In the genomic region with DNA sequence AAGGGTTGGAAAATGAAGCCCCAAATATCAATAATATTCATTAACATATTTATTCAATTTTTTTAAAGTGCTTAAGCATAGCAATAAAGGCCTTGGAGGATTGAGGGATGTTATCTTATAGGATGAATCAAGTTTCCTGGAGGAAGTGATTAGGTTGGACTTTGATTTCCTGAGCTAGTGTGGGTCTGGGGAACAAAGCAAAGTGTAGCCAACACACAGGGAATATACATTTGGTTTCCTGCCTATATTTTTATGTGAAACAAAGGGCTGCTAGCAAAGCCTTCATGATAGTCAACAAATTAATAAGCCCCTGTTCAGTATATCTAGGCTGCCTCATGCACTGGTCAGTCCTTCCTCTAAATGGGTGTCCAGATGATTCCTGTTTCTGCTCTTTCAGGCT, we compare ENCODE assay signal across 13 cellular contexts.
DNase-seq lines count a peak whose midpoint lies in the region; ATAC-seq and TF ChIP-seq lines count a peak whose summit lies in the region.
"Had no signal": no experiment of that assay in that cellular context is flagged by ENCODE, and none has a peak within 500 bp of the region (broad histone marks: within the 10 kb centered on the region; RNA-seq: fewer than 3 reads in every experiment).

No MANE protein-coding gene starts in this region.

- dilution Hi-C loops in IMR-90 (cut with HindIII; ENCODE audit: low sequenced_read_pairs, unreplicated experiment) = no loop called here

- 0 out of 2 replicates have a peak, but pooled peaks cover 3% of the 10 kb centered on the region for H4K20me1 ChIP-seq in IMR-90 (ENCODE audit: insufficient read depth, low read length)

- no peak overlapping the region for H3K14ac ChIP-seq in IMR-90 (replicated peaks; ENCODE audit: low read depth, low read length)

- H2AK5ac ChIP-seq in IMR-90 (ENCODE audit: low read depth, low read length) = no peak overlapping the region

- no peak for TF ChIP-seq EP300 in suprapubic skin (IDR thresholded peaks at IDR 0.05)

- no peaks in the 10 kb centered on the region for H3K27me3 Mint-ChIP-seq in stimulated activated naive CD8-positive, alpha-beta T cell treated with anti-CD3 and anti-CD28 coated beads, Interleukin-15, amount 100 ng/mL, for 72 hours
- H3K27me3 Mint-ChIP-seq: CD4-positive, alpha-beta memory T cell had no signal

- no peaks in the 10 kb centered on the region for H3K4me1 Mint-ChIP-seq in stimulated activated naive CD8-positive, alpha-beta T cell treated with anti-CD3 and anti-CD28 coated beads, Interleukin-15, amount 100 ng/mL, for 72 hours
- H3K4me1 Mint-ChIP-seq: CD4-positive, alpha-beta memory T cell had no signal

- no TSS peak for BruUV-seq in IMR-90 (replicated peaks; lab: Mats Ljungman, UMichigan)

- TF ChIP-seq CTCF in IMR-90 (conservative IDR thresholded peaks at IDR 0.05; ENCODE audit: low read depth, low read length) (no peak), RWPE2 (IDR thresholded peaks at IDR 0.05; ENCODE audit: poor library complexity, severe bottlenecking) (no peak), fibroblast of pulmonary artery (IDR thresholded peaks at IDR 0.05; ENCODE audit: low read length, missing control alignments) (no peak), mucosa of descending colon (IDR thresholded peaks at IDR 0.05) (no peak), suprapubic skin (IDR thresholded peaks at IDR 0.05) (no peak)

- CTCF ChIA-PET in IMR-90 (lab: Yijun Ruan, JAX) = interaction anchor here (0.7 kb wide), 1 partner anchor 968 kb away, joined by 5 read pairs; no protein-coding TSS in a partner anchor

- 0 out of 4 replicates have a peak overlapping the region, but pooled peaks of 1 of the 2 experiments have one; percentile 10 for H4K8ac ChIP-seq in IMR-90 (ENCODE audit: low read depth in 2 of 2, low read length in 2 of 2)

- H3K18ac ChIP-seq in IMR-90 (ENCODE audit: low read depth, low read length) = no peak overlapping the region

- no peak overlapping the region for H3K23ac ChIP-seq in IMR-90 (ENCODE audit: low read depth, low read length)

- H3K9me1 ChIP-seq in IMR-90 (ENCODE audit: insufficient read depth, low read length) = no peaks in the 10 kb centered on the region; the same call in 1 of the 2 replicates

- no peak for TF ChIP-seq RAD21 in IMR-90 (IDR thresholded peaks at IDR 0.05; ENCODE audit: low read length)

- H3K4me3 ChIP-seq in IMR-90 (ENCODE audit: insufficient read depth, low read depth, low read length) (no peak overlapping the region), RWPE2 (ENCODE audit: severe bottlenecking) (no peak overlapping the region), fibroblast of pulmonary artery (replicated peaks; ENCODE audit: low read depth, low read length) (no peak overlapping the region), mucosa of descending colon (no peak overlapping the region), suprapubic skin (no peak overlapping the region)
- H3K4me3 ChIP-seq: HAP-1 had no signal

- H3K79me1 ChIP-seq in IMR-90 (ENCODE audit: low read depth in 1 of 2, low read length in 2 of 2) = no peaks in the 10 kb centered on the region

- in situ Hi-C loops in IMR-90 (cut with MboI; ENCODE audit: low sequenced_read_pairs) = no loop called here

- H3K36me3 ChIP-seq in IMR-90 (ENCODE audit: control insufficient read depth, insufficient read depth, low read length) (no peaks in the 10 kb centered on the region), RWPE2 (ENCODE audit: low read depth) (no peaks in the 10 kb centered on the region), mucosa of descending colon (ENCODE audit: low read depth) (no peaks in the 10 kb centered on the region), suprapubic skin (no peaks in the 10 kb centered on the region)
- H3K36me3 ChIP-seq: BE2C, HAP-1 had no signal

- no peak overlapping the region for H2BK120ac ChIP-seq in IMR-90 (ENCODE audit: low read depth, low read length)

- no peak overlapping the region for H3K56ac ChIP-seq in IMR-90 (ENCODE audit: extremely low read depth, insufficient read depth, low read length)

- DNase-seq in IMR-90 = no peak
- DNase-seq in RWPE2 (ENCODE audit: low spot score) = no peak
- peak; percentile 10 for DNase-seq in fibroblast of pulmonary artery (ENCODE audit: low read depth)
- no peak for DNase-seq in mucosa of descending colon
- no peak for DNase-seq in activated effector memory CD4-positive, alpha-beta T cell treated with Interleukin-2 at 50 U/mL for 16 hours
- DNase-seq in stimulated activated naive CD8-positive, alpha-beta T cell treated with anti-CD3 and anti-CD28 coated beads, Interleukin-15, amount 100 ng/mL, for 72 hours = no peak
- DNase-seq in suprapubic skin (ENCODE audit: low spot score in 2 of 2) = no peak
- DNase-seq: BE2C; CD4-positive, alpha-beta memory T cell; DND-41; GF-D8 had no signal

- intact Hi-C loops in IMR-90 (cut with micrococcal nuclease) (no loop called here), mucosa of descending colon (cut with DNase I, micrococcal nuclease) (no loop called here)

- no peak overlapping the region for H2AK9ac ChIP-seq in IMR-90 (replicated peaks; ENCODE audit: low read depth, low read length, poor library complexity)

- no peak overlapping the region for H4K91ac ChIP-seq in IMR-90 (ENCODE audit: insufficient read depth, low read depth, low read length)

- no peak overlapping the region for H3K9ac ChIP-seq in IMR-90 (ENCODE audit: low read depth, low read length)

- H3K4me3 Mint-ChIP-seq in stimulated activated naive CD8-positive, alpha-beta T cell treated with anti-CD3 and anti-CD28 coated beads, Interleukin-15, amount 100 ng/mL, for 72 hours = no peak overlapping the region
- H3K4me3 Mint-ChIP-seq: CD4-positive, alpha-beta memory T cell had no signal

- ATAC-seq in IMR-90 (ENCODE audit: low read depth) = no peak
- no peak for ATAC-seq in RWPE2 (ENCODE audit: low read depth)
- ATAC-seq in mucosa of descending colon = peak; percentile 49
- ATAC-seq in stimulated activated naive CD8-positive, alpha-beta T cell treated with anti-CD3 and anti-CD28 coated beads, Interleukin-15, amount 100 ng/mL, for 72 hours = no peak

- no peak overlapping the region for H2BK20ac ChIP-seq in IMR-90 (ENCODE audit: low read depth, low read length)

- TF ChIP-seq POLR2A in IMR-90 (IDR thresholded peaks at IDR 0.05; ENCODE audit: low read depth, low read length) (no peak), suprapubic skin (IDR thresholded peaks at IDR 0.05) (no peak)

- H2BK15ac ChIP-seq in IMR-90 (ENCODE audit: low read depth, low read length) = 0 out of 3 replicates have a peak overlapping the region, but pooled peaks have one; percentile 10

- H3K9me3 ChIP-seq in IMR-90 (ENCODE audit: control insufficient read depth, insufficient read depth, low read length) = no peaks in the 10 kb centered on the region
- H3K9me3 ChIP-seq in RWPE2 (ENCODE audit: severe bottlenecking) = no peaks in the 10 kb centered on the region
- no peaks in the 10 kb centered on the region for H3K9me3 ChIP-seq in mucosa of descending colon
- no peaks in the 10 kb centered on the region for H3K9me3 ChIP-seq in suprapubic skin
- H3K9me3 ChIP-seq: BE2C, HAP-1 had no signal

- H2BK5ac ChIP-seq in IMR-90 (ENCODE audit: low read depth, low read length, poor library complexity, severe bottlenecking) = no peak overlapping the region

- H3K4me1 ChIP-seq in IMR-90 (ENCODE audit: control insufficient read depth, insufficient read depth, low read length) (peaks cover 10% of the 10 kb centered on the region), RWPE2 (ENCODE audit: insufficient read depth, poor library complexity, severe bottlenecking) (peaks cover 45% of the 10 kb centered on the region), mucosa of descending colon (ENCODE audit: low read depth) (no peaks in the 10 kb centered on the region), suprapubic skin (peaks cover 10% of the 10 kb centered on the region)
- H3K4me1 ChIP-seq: BE2C had no signal

- H3K9me3 Mint-ChIP-seq in stimulated activated naive CD8-positive, alpha-beta T cell treated with anti-CD3 and anti-CD28 coated beads, Interleukin-15, amount 100 ng/mL, for 72 hours = no peaks in the 10 kb centered on the region

- no peak overlapping the region for H4K5ac ChIP-seq in IMR-90 (ENCODE audit: low read depth, low read length)

- no peak overlapping the region for H2AFZ ChIP-seq in IMR-90 (replicated peaks; ENCODE audit: low read length, poor library complexity)

- no peaks in the 10 kb centered on the region for H3K27me3 ChIP-seq in IMR-90 (ENCODE audit: control insufficient read depth, insufficient read depth, low read length)
- no peaks in the 10 kb centered on the region for H3K27me3 ChIP-seq in RWPE2 (ENCODE audit: insufficient read depth, poor library complexity, severe bottlenecking)
- no peaks in the 10 kb centered on the region for H3K27me3 ChIP-seq in suprapubic skin
- H3K27me3 ChIP-seq: BE2C had no signal

- H3K27ac ChIP-seq in IMR-90 (ENCODE audit: insufficient read depth, low read length) (no peak overlapping the region), RWPE2 (ENCODE audit: poor library complexity, severe bottlenecking) (peak overlapping the region; percentile 86), suprapubic skin (no peak overlapping the region)
- H3K27ac ChIP-seq: C4-2B had no signal

- H3K4ac ChIP-seq in IMR-90 (ENCODE audit: low read depth, low read length) = no peak overlapping the region

- POLR2A ChIA-PET in IMR-90 (lab: Charles Lee; ENCODE audit: unreplicated experiment) = no interaction called here

- H3K27ac Mint-ChIP-seq in stimulated activated naive CD8-positive, alpha-beta T cell treated with anti-CD3 and anti-CD28 coated beads, Interleukin-15, amount 100 ng/mL, for 72 hours = no peak overlapping the region
- H3K27ac Mint-ChIP-seq: CD4-positive, alpha-beta memory T cell had no signal

- H3K4me2 ChIP-seq in IMR-90 (ENCODE audit: low read depth, low read length) = no peak overlapping the region

TF ChIP-seq in IMR-90, 13 proteins besides CTCF, POLR2A, EP300 and RAD21 (continues in another document):
- TF ChIP-seq RCOR1 (IDR thresholded peaks at IDR 0.05; ENCODE audit: insufficient replicate concordance, low read length) = no peak
- TF ChIP-seq MAFK (IDR thresholded peaks at IDR 0.05; ENCODE audit: low read depth, low read length) = no peak
- no peak for TF ChIP-seq MAZ (IDR thresholded peaks at IDR 0.05; ENCODE audit: borderline replicate concordance, low read depth, low read length)
- no peak for TF ChIP-seq BHLHE40 (IDR thresholded peaks at IDR 0.05; ENCODE audit: low read depth, low read length)
- TF ChIP-seq, protein P1, sequence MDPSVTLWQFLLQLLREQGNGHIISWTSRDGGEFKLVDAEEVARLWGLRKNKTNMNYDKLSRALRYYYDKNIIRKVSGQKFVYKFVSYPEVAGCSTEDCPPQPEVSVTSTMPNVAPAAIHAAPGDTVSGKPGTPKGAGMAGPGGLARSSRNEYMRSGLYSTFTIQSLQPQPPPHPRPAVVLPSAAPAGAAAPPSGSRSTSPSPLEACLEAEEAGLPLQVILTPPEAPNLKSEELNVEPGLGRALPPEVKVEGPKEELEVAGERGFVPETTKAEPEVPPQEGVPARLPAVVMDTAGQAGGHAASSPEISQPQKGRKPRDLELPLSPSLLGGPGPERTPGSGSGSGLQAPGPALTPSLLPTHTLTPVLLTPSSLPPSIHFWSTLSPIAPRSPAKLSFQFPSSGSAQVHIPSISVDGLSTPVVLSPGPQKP (IDR thresholded peaks at IDR 0.05; ENCODE audit: borderline replicate concordance, low read depth, low read length) = no peak
